ENCODE assay signal across 9 cellular contexts in genomic region chr5:53481887-53482716, GRCh38. TPM values are rescaled to one million over a fixed set of nuclear protein-coding genes. Genes with fewer than 3 reads are reported as not detected.
DNase-seq lines count a peak whose midpoint lies in the region; ATAC-seq and TF ChIP-seq lines count a peak whose summit lies in the region.
"Had no signal": no experiment of that assay in that cellular context is flagged by ENCODE, and none has a peak within 500 bp of the region (broad histone marks: within the 10 kb centered on the region; RNA-seq: fewer than 3 reads in every experiment).

No MANE protein-coding gene starts in this region.

- ATAC-seq in GM19328 (IDR thresholded peaks at IDR 0.05; ENCODE audit: unreplicated experiment) = peak; percentile 45
- ATAC-seq in HG03432 (IDR thresholded peaks at IDR 0.05; ENCODE audit: unreplicated experiment) = peak; percentile 68
- peak; percentile 62 for ATAC-seq in RWPE2 (ENCODE audit: low read depth)
- ATAC-seq in left ventricle myocardium superior = peak; percentile 75

- no peak overlapping the region for H3K9ac ChIP-seq in rectal smooth muscle tissue (ENCODE audit: low read length)

- H3K4me1 Mint-ChIP-seq in CD4-positive, alpha-beta memory T cell = peaks cover 17 to 50% (median 31%) of the 10 kb centered on the region in 4 donors
- peaks cover 24% of the 10 kb centered on the region for H3K4me1 Mint-ChIP-seq in activated naive CD8-positive, alpha-beta T cell treated with anti-CD3 and anti-CD28 coated beads for 36 hours

- POLR2A ChIA-PET in CD4-positive, alpha-beta memory T cell (lab: Charles Lee; ENCODE audit: partially characterized antibody) = no interaction called here

- H3K9me3 Mint-ChIP-seq in CD4-positive, alpha-beta memory T cell = no peaks in the 10 kb centered on the region
- no peaks in the 10 kb centered on the region for H3K9me3 Mint-ChIP-seq in activated naive CD8-positive, alpha-beta T cell treated with anti-CD3 and anti-CD28 coated beads for 36 hours

- H3K27me3 Mint-ChIP-seq in CD4-positive, alpha-beta memory T cell = peaks cover 29 to 41% of the 10 kb centered on the region in 2 donors
- peaks cover 72% of the 10 kb centered on the region for H3K27me3 Mint-ChIP-seq in activated naive CD8-positive, alpha-beta T cell treated with anti-CD3 and anti-CD28 coated beads for 36 hours

- DNase-seq in CD4-positive, alpha-beta memory T cell = peak; percentile 53 to 66 (median 59)
- DNase-seq in RWPE2 (ENCODE audit: low spot score) (peak; percentile 83), left ventricle myocardium superior (peak; percentile 84), cortex of kidney (lab: John Stamatoyannopoulos, UW) (no peak)
- DNase-seq in activated naive CD8-positive, alpha-beta T cell treated with anti-CD3 and anti-CD28 coated beads for 36 hours = peak; percentile 77

- peak overlapping the region; percentile 37 to 57 for H3K4me3 ChIP-seq in CD4-positive, alpha-beta memory T cell (ENCODE audit: low read length in 2 of 2)
- H3K4me3 ChIP-seq in RWPE2 (ENCODE audit: severe bottlenecking) (peak overlapping the region; percentile 93), rectal smooth muscle tissue (ENCODE audit: low read length) (peak overlapping the region; percentile 74)

- peaks cover 25% of the 10 kb centered on the region for H3K27me3 ChIP-seq in CD4-positive, alpha-beta memory T cell (ENCODE audit: insufficient read depth, low read length)
- H3K27me3 ChIP-seq in RWPE2 (ENCODE audit: insufficient read depth, poor library complexity, severe bottlenecking) (no peaks in the 10 kb centered on the region), rectal smooth muscle tissue (ENCODE audit: control insufficient read depth, insufficient read depth, low read length) (no peaks in the 10 kb centered on the region)

- H3K4me3 Mint-ChIP-seq in CD4-positive, alpha-beta memory T cell = peak overlapping the region; percentile 82 to 97 (median 91)
- peak overlapping the region; percentile 83 for H3K4me3 Mint-ChIP-seq in activated naive CD8-positive, alpha-beta T cell treated with anti-CD3 and anti-CD28 coated beads for 36 hours

- H3K9me3 ChIP-seq in CD4-positive, alpha-beta memory T cell (ENCODE audit: control insufficient read depth in 1 of 2, low read length in 2 of 2) = no peaks in the 10 kb centered on the region
- no peaks in the 10 kb centered on the region for H3K9me3 ChIP-seq in RWPE2 (ENCODE audit: severe bottlenecking)

- peaks cover 0 to 3% of the 10 kb centered on the region in 2 donors for H3K36me3 Mint-ChIP-seq in CD4-positive, alpha-beta memory T cell
- no peaks in the 10 kb centered on the region for H3K36me3 Mint-ChIP-seq in activated naive CD8-positive, alpha-beta T cell treated with anti-CD3 and anti-CD28 coated beads for 36 hours

- TF ChIP-seq CTCF in RWPE2 (IDR thresholded peaks at IDR 0.05; ENCODE audit: poor library complexity, severe bottlenecking) = no peak

- H3K36me3 ChIP-seq in CD4-positive, alpha-beta memory T cell (ENCODE audit: insufficient read depth, low read length) = no peaks in the 10 kb centered on the region
- peaks cover 36% of the 10 kb centered on the region for H3K36me3 ChIP-seq in RWPE2 (ENCODE audit: low read depth)
- H3K36me3 ChIP-seq in rectal smooth muscle tissue (ENCODE audit: control insufficient read depth, insufficient read depth, low read length) = no peaks in the 10 kb centered on the region

- intact Hi-C loops in CD4-positive, alpha-beta memory T cell (cut with micrococcal nuclease) = loop anchor here (5.0 kb wide), 2 partner anchors 80 to 540 kb away; partner anchors contain the start of gene NDUFS4
- intact Hi-C loops in left ventricle myocardium superior (cut with micrococcal nuclease) = loop anchor here (5.0 kb wide), 1 partner anchor 735 kb away; no protein-coding TSS in a partner anchor

- no peak overlapping the region for H3K27ac ChIP-seq in CD4-positive, alpha-beta memory T cell (ENCODE audit: low read depth, low read length)
- peak overlapping the region; percentile 79 for H3K27ac ChIP-seq in RWPE2 (ENCODE audit: poor library complexity, severe bottlenecking)
- peak overlapping the region; percentile 24 for H3K27ac ChIP-seq in rectal smooth muscle tissue (ENCODE audit: low read depth, low read length)
- H3K27ac ChIP-seq: VCaP had no signal

- CTCF ChIA-PET in CD4-positive, alpha-beta memory T cell (lab: Charles Lee; ENCODE audit: partially characterized antibody) = interaction anchor here (1.9 kb wide), 1 partner anchor 747 kb away, joined by 10 read pairs; no protein-coding TSS in a partner anchor

- H3K4me1 ChIP-seq in CD4-positive, alpha-beta memory T cell (ENCODE audit: insufficient read depth, low read length) = peaks cover 34% of the 10 kb centered on the region
- no peaks in the 10 kb centered on the region for H3K4me1 ChIP-seq in RWPE2 (ENCODE audit: insufficient read depth, poor library complexity, severe bottlenecking)
- no peaks in the 10 kb centered on the region for H3K4me1 ChIP-seq in rectal smooth muscle tissue (ENCODE audit: control insufficient read depth, insufficient read depth, low read length)

- peak overlapping the region; percentile 43 to 84 (median 59) for H3K27ac Mint-ChIP-seq in CD4-positive, alpha-beta memory T cell
- peak overlapping the region; percentile 72 for H3K27ac Mint-ChIP-seq in activated naive CD8-positive, alpha-beta T cell treated with anti-CD3 and anti-CD28 coated beads for 36 hours

RNA-seq across cellular contexts. Expression of gene FST, which starts 1.7 kb away (rescaled TPM):
- 1 to 10 TPM; 2.3 to 3.3 TPM for total RNA-seq in CD4-positive, alpha-beta memory T cell
- under 1 TPM; 0.16 to 0.18 TPM for polyA plus RNA-seq in CD4-positive, alpha-beta memory T cell
- total RNA-seq in activated naive CD8-positive, alpha-beta T cell treated with anti-CD3 and anti-CD28 coated beads for 36 hours = under 1 TPM; 0.10 to 0.22 TPM
- 3.2 TPM for total RNA-seq in left ventricle myocardium superior
